In genomic region chr7:142739927-142740492, GRCh38 we compare ENCODE assay signal across 10 cellular contexts. TPM values are rescaled to one million over a fixed set of nuclear protein-coding genes. Genes with fewer than 3 reads are reported as not detected.
A peak's percentile ranks its signal among the peaks of the same experiment; 100 is the strongest.
DNase-seq lines count a peak whose midpoint lies in the region; ATAC-seq, FAIRE-seq and TF ChIP-seq lines count a peak whose summit lies in the region.
"Had no signal": no experiment of that assay in that cellular context is flagged by ENCODE, and none has a peak within 500 bp of the region (broad histone marks: within the 10 kb centered on the region; RNA-seq: fewer than 3 reads in every experiment).

No MANE protein-coding gene starts in this region.

- peak; percentile 85 for ATAC-seq in GM19025 (IDR thresholded peaks at IDR 0.05; ENCODE audit: low read depth, unreplicated experiment)
- ATAC-seq in HG03025 (IDR thresholded peaks at IDR 0.05; ENCODE audit: low FRiP score, unreplicated experiment): peak; percentile 91
- ATAC-seq in activated B cell treated with CpG ODN at 0.5 μM for 24 hours (ENCODE audit: low read depth): peak; percentile 96
- ATAC-seq in left colon: no peak

- no peaks in the 10 kb centered on the region for H3K9me3 ChIP-seq in CD4-positive, alpha-beta memory T cell (ENCODE audit: control insufficient read depth in 1 of 2, low read length in 2 of 2)
- H3K9me3 ChIP-seq: SJSA1 had no signal

- H3K27me3 ChIP-seq in CD4-positive, alpha-beta memory T cell (ENCODE audit: insufficient read depth, low read length): no peaks in the 10 kb centered on the region
- H3K27me3 ChIP-seq: SJSA1 had no signal

- no peak overlapping the region for H3K4me3 ChIP-seq in CD4-positive, alpha-beta memory T cell (ENCODE audit: low read length in 2 of 2)
- H3K4me3 ChIP-seq: SJSA1 had no signal

- no peaks in the 10 kb centered on the region for H3K36me3 Mint-ChIP-seq in CD4-positive, alpha-beta memory T cell
- no peaks in the 10 kb centered on the region for H3K36me3 Mint-ChIP-seq in activated B cell treated with CpG ODN at 0.5 μM for 24 hours (ENCODE audit: low read depth)

- H3K27me3 Mint-ChIP-seq in CD4-positive, alpha-beta memory T cell: no peaks in the 10 kb centered on the region
- no peaks in the 10 kb centered on the region for H3K27me3 Mint-ChIP-seq in activated B cell treated with CpG ODN at 0.5 μM for 24 hours

- no peak for DNase-seq in CD4-positive, alpha-beta memory T cell
- DNase-seq in activated B cell treated with CpG ODN at 0.5 μM for 24 hours (no peak), left colon (no peak), RCC 7860 (ENCODE audit: low spot score) (no peak), GM20000 (ENCODE audit: low spot score) (no peak), NCI-H146 treated with DMSO at 0.1 percent for 48 hours (lab: John Stamatoyannopoulos, UW; ENCODE audit: unreplicated experiment) (no peak)

- intact Hi-C loops in CD4-positive, alpha-beta memory T cell (cut with micrococcal nuclease): no loop called here
- intact Hi-C loops in activated B cell treated with CpG ODN at 0.5 μM for 24 hours (cut with micrococcal nuclease) (loop anchor here (1.0 kb wide), 4 partner anchors 8 to 71 kb away; no protein-coding TSS in a partner anchor), left colon (cut with DNase I, micrococcal nuclease) (no loop called here)

- no peaks in the 10 kb centered on the region for H3K4me1 ChIP-seq in CD4-positive, alpha-beta memory T cell (ENCODE audit: insufficient read depth, low read length)
- H3K4me1 ChIP-seq: SJSA1 had no signal

- H3K36me3 ChIP-seq in CD4-positive, alpha-beta memory T cell (ENCODE audit: insufficient read depth, low read length): no peaks in the 10 kb centered on the region
- H3K36me3 ChIP-seq: SJSA1 had no signal

- POLR2A ChIA-PET in CD4-positive, alpha-beta memory T cell (lab: Charles Lee; ENCODE audit: partially characterized antibody): interaction anchor here (0.8 to 1.0 kb wide), 3 partner anchors 57 to 69 kb away, joined by 3 read pairs; no protein-coding TSS in a partner anchor
- POLR2A ChIA-PET in activated B cell treated with CpG ODN at 0.5 μM for 24 hours (lab: Charles Lee): interaction anchor here (0.6 to 1.9 kb wide), 4 partner anchors 43 to 118 kb away, joined by 3 to 9 read pairs (median 5); no protein-coding TSS in a partner anchor

- peaks cover 0 to 3% (median 1%) of the 10 kb centered on the region in 4 donors for H3K4me1 Mint-ChIP-seq in CD4-positive, alpha-beta memory T cell
- peaks cover 41% of the 10 kb centered on the region for H3K4me1 Mint-ChIP-seq in activated B cell treated with CpG ODN at 0.5 μM for 24 hours
- H3K4me1 Mint-ChIP-seq: nephron had no signal

- FAIRE-seq in RCC 7860 (lab: Jason Lieb, UNC): no peak

- peak overlapping the region in 2 of 7 donors; percentile 46 to 74 for H3K27ac Mint-ChIP-seq in CD4-positive, alpha-beta memory T cell
- peak overlapping the region; percentile 18 for H3K27ac Mint-ChIP-seq in activated B cell treated with CpG ODN at 0.5 μM for 24 hours
- H3K27ac Mint-ChIP-seq: nephron had no signal

- CTCF ChIA-PET in CD4-positive, alpha-beta memory T cell (lab: Charles Lee; ENCODE audit: partially characterized antibody): no interaction called here
- CTCF ChIA-PET in activated B cell treated with CpG ODN at 0.5 μM for 24 hours (lab: Charles Lee): interaction anchor here (0.6 to 4.2 kb wide), 8 partner anchors 10 to 108 kb away, joined by 3 to 34 read pairs (median 3); partner anchors contain the start of gene PRSS1

- peak overlapping the region; percentile 35 to 76 (median 62) for H3K4me3 Mint-ChIP-seq in CD4-positive, alpha-beta memory T cell
- H3K4me3 Mint-ChIP-seq in activated B cell treated with CpG ODN at 0.5 μM for 24 hours: peak overlapping the region; percentile 6
- H3K4me3 Mint-ChIP-seq: nephron had no signal

- H3K9me3 Mint-ChIP-seq in CD4-positive, alpha-beta memory T cell: no peaks in the 10 kb centered on the region
- no peaks in the 10 kb centered on the region for H3K9me3 Mint-ChIP-seq in activated B cell treated with CpG ODN at 0.5 μM for 24 hours
- H3K9me3 Mint-ChIP-seq: nephron had no signal

- TF ChIP-seq CTCF in activated B cell treated with CpG ODN at 0.5 μM for 24 hours (IDR thresholded peaks at IDR 0.05): no peak
- TF ChIP-seq CTCF in GM20000 (IDR thresholded peaks at IDR 0.05; ENCODE audit: extremely low read depth, missing control alignments): no peak

- H3K27ac ChIP-seq in CD4-positive, alpha-beta memory T cell (ENCODE audit: low read depth, low read length): no peak overlapping the region
- H3K27ac ChIP-seq: SJSA1 had no signal

RNA-seq across cellular contexts. Expression of gene PRSS1, which starts 9.3 kb away (rescaled TPM):
- total RNA-seq in CD4-positive, alpha-beta memory T cell: under 1 TPM in 1 of 2 experiments, not detected in 1; 0.44 TPM
- polyA plus RNA-seq in CD4-positive, alpha-beta memory T cell: not detected
- total RNA-seq in activated B cell treated with CpG ODN at 0.5 μM for 24 hours: not detected in 2 replicates
- total RNA-seq in left colon: 1 to 10 TPM in 1 of 2 donors, not detected in 1; 4.0 TPM
- total RNA-seq: SJSA1 had no signal

RNA-seq across cellular contexts. Expression of gene PRSS2, which starts 30.8 kb away (rescaled TPM):
- not detected for total RNA-seq in CD4-positive, alpha-beta memory T cell
- polyA plus RNA-seq in CD4-positive, alpha-beta memory T cell: not detected
- total RNA-seq in activated B cell treated with CpG ODN at 0.5 μM for 24 hours (not detected in 2 replicates), left colon (1 to 10 TPM in 1 of 2 donors, not detected in 1; 4.0 TPM)
- total RNA-seq: SJSA1 had no signal
